25 cellular contexts compared by ENCODE assay signal in the genomic region with DNA sequence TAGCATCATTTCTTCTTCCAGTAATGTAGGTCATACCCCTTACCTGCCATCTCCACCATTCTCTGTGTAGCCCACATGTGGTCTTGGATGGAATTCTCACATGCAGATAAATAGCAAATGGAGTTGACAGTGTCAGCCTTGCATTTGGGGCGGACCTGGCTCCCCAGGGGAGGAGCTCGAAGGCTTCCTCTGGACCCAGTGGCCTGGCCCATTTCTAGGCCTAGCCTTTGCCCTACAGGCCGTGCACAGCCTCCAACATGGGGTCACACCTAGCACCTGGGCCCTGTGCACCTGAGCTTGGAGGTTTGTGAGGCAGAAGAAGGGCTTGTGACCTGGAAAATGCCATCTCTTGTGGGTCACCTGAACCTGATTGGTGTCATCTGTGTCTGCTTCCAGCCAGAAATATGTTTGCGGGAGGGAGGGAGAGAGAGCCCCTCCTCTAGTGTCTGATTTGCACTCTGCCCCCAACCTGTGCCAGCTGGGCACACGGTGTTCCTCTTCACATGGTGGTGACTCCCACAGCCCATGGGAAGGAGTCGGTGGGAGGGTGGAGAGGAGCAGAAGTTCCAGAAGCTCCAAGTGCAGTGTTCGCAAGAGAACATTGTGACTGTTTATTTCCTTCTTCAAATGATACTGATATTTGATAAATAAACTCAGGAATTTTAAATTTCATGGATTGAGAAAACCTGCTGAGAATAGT. TPM values are rescaled to one million over a fixed set of nuclear protein-coding genes. Genes with fewer than 3 reads are reported as not detected.
DNase-seq lines count a peak whose midpoint lies in the region; ATAC-seq and TF ChIP-seq lines count a peak whose summit lies in the region.
"Had no signal": no experiment of that assay in that cellular context is flagged by ENCODE, and none has a peak within 500 bp of the region (broad histone marks: within the 10 kb centered on the region; RNA-seq: fewer than 3 reads in every experiment).

No MANE protein-coding gene starts in this region.

- intact Hi-C loops in right cardiac atrium (cut with DNase I): no loop called here

- H3K4me3 ChIP-seq in endodermal cell (ENCODE audit: low read length) (no peak overlapping the region), osteoblast (ENCODE audit: insufficient read depth, low read length) (no peak overlapping the region), right cardiac atrium (ENCODE audit: low read length) (no peak overlapping the region)
- H3K4me3 ChIP-seq: GM12878 had no signal

- peaks cover 5% of the 10 kb centered on the region for H3K4me1 ChIP-seq in endodermal cell (ENCODE audit: control insufficient read depth, insufficient read depth, low read length)
- H3K4me1 ChIP-seq in osteoblast (ENCODE audit: insufficient read depth, low read length): no peaks in the 10 kb centered on the region
- peaks cover 9% of the 10 kb centered on the region for H3K4me1 ChIP-seq in right cardiac atrium (ENCODE audit: control insufficient read depth, insufficient read depth, low read length)

- H3K4me2 ChIP-seq in osteoblast (ENCODE audit: insufficient read depth, low read length): no peak overlapping the region

- no peak overlapping the region for H3K4me3 Mint-ChIP-seq in endodermal cell
- H3K4me3 Mint-ChIP-seq: CD14-positive monocyte; CD8-positive, alpha-beta memory T cell had no signal

- peaks cover 9% of the 10 kb centered on the region for H3K36me3 ChIP-seq in endodermal cell (ENCODE audit: control insufficient read depth, insufficient read depth, low read length)
- peaks cover 75% of the 10 kb centered on the region for H3K36me3 ChIP-seq in osteoblast (ENCODE audit: insufficient read depth, low read length)

- H3K9me3 ChIP-seq in endodermal cell (ENCODE audit: control insufficient read depth, low read length): no peaks in the 10 kb centered on the region
- no peaks in the 10 kb centered on the region for H3K9me3 ChIP-seq in osteoblast (ENCODE audit: low read depth, low read length)
- H3K9me3 ChIP-seq in right cardiac atrium (ENCODE audit: control insufficient read depth, low read length): no peaks in the 10 kb centered on the region

- H3K36me3 Mint-ChIP-seq in endodermal cell (ENCODE audit: low read depth): peaks cover 3% of the 10 kb centered on the region
- H3K36me3 Mint-ChIP-seq: CD8-positive, alpha-beta memory T cell had no signal

- WGBS in endodermal cell (ENCODE audit: insufficient coverage in 1 of 2, insufficient read length in 1 of 2), 2 experiments: 89 to 97% methylated on average over 6 to 7 of the region's 7 CpGs
- 91% methylated on average over 7 of the region's 7 CpGs for WGBS in right cardiac atrium

- no peak overlapping the region for H3K27ac Mint-ChIP-seq in endodermal cell
- H3K27ac Mint-ChIP-seq: CD14-positive monocyte; CD8-positive, alpha-beta memory T cell had no signal

- TF ChIP-seq CTCF in endodermal cell (conservative IDR thresholded peaks at IDR 0.05): no peak
- no peak for TF ChIP-seq CTCF in osteoblast (IDR thresholded peaks at IDR 0.05; ENCODE audit: extremely low read depth, low read depth, low read length)

- H3K4me1 Mint-ChIP-seq in endodermal cell: peaks cover 17% of the 10 kb centered on the region
- H3K4me1 Mint-ChIP-seq: CD14-positive monocyte; CD8-positive, alpha-beta memory T cell had no signal

- no peaks in the 10 kb centered on the region for H4K20me1 ChIP-seq in osteoblast (ENCODE audit: insufficient read depth, low read length)

- no peaks in the 10 kb centered on the region for H3K79me2 ChIP-seq in osteoblast (ENCODE audit: insufficient read depth, low read length)

- H2AFZ ChIP-seq in osteoblast (ENCODE audit: low read length): no peak overlapping the region

- H3K27ac ChIP-seq in angular gyrus (ENCODE audit: low read depth, low read length) (peak overlapping the region; percentile 68), endodermal cell (ENCODE audit: low read depth, low read length) (no peak overlapping the region), osteoblast (ENCODE audit: low read depth, low read length) (no peak overlapping the region), right cardiac atrium (ENCODE audit: low read length) (no peak overlapping the region)

- no peaks in the 10 kb centered on the region for H3K27me3 Mint-ChIP-seq in endodermal cell (ENCODE audit: insufficient read depth)

- no peak for ATAC-seq in right cardiac atrium
- ATAC-seq: GM12878 had no signal

- no peaks in the 10 kb centered on the region for H3K9me3 Mint-ChIP-seq in endodermal cell
- H3K9me3 Mint-ChIP-seq: CD8-positive, alpha-beta memory T cell had no signal

- DNase-seq in endodermal cell (peak; percentile 58), osteoblast (ENCODE audit: insufficient read length, low spot score, missing footprints) (peak; percentile 22), right cardiac atrium (no peak)
- no peak for DNase-seq in activated CD8-positive, alpha-beta memory T cell treated with anti-CD3 and anti-CD28 coated beads, Interleukin-2, amount 50 U/mL, for 4 hours
- DNase-seq in activated naive CD4-positive, alpha-beta T cell treated with Interleukin-2 at 50 U/mL for 16 hours: no peak
- DNase-seq in stimulated activated CD4-positive, alpha-beta T cell treated with anti-CD3 and anti-CD28 coated beads, Interleukin-4, amount 100 ng/mL, for 4 hours: no peak
- DNase-seq: CD8-positive, alpha-beta memory T cell; DMS 273 treated with DMSO at 0.1 percent for 48 hours; DMS79; EL; GDM1; HCEC 1CT; IMR-90; KG1; NCI-H1092; NCI-H1417 treated with DMSO at 0.1 percent for 48 hours; NCI-H1694 treated with DMSO at 0.1 percent for 48 hours; NCI-H2081; NCI-H2227 treated with DMSO at 0.1 percent for 48 hours; NCI-H526 treated with DMSO at 0.1 percent for 48 hours; RPMI8226; SHP77 had no signal

- H3K9ac ChIP-seq in endodermal cell (ENCODE audit: extremely low read depth, low read length, poor library complexity, severe bottlenecking): no peak overlapping the region

- H3K27me3 ChIP-seq in endodermal cell (ENCODE audit: control insufficient read depth, insufficient read depth, low read length, poor library complexity, severe bottlenecking): no peaks in the 10 kb centered on the region
- no peaks in the 10 kb centered on the region for H3K27me3 ChIP-seq in osteoblast (ENCODE audit: insufficient read depth, low read length)
- H3K27me3 ChIP-seq in right cardiac atrium (ENCODE audit: control insufficient read depth, insufficient read depth): no peaks in the 10 kb centered on the region

RNA-seq across cellular contexts. Expression of gene ITGB1BP1, which starts 33.0 kb away (rescaled TPM):
- total RNA-seq in endodermal cell (10 to 100 TPM; 34.9 to 58.9 TPM), osteoblast (30.8 and 32.4 TPM in 2 replicates), right cardiac atrium (100 to 1,000 TPM in 1 of 4 donors, 10 to 100 TPM in 3; 80.5 to 137 (median 84.2) TPM)
- 42.8 TPM for polyA plus RNA-seq in endodermal cell (2013, experiment 1 of 2)
- polyA plus RNA-seq in endodermal cell (2013, experiment 2 of 2): 47.2 TPM
- polyA plus RNA-seq in right cardiac atrium: 126 TPM

RNA-seq across cellular contexts. Expression of gene CPSF3, which starts 33.2 kb away (rescaled TPM):
- total RNA-seq in endodermal cell (10 to 100 TPM; 75.0 to 85.2 TPM), osteoblast (34.5 and 38.4 TPM in 2 replicates), right cardiac atrium (10 to 100 TPM; 14.1 to 19.7 (median 16.1) TPM)
- polyA plus RNA-seq in endodermal cell (2013, experiment 1 of 2): 95.0 TPM
- polyA plus RNA-seq in endodermal cell (2013, experiment 2 of 2): 83.4 TPM
- 13.1 TPM for polyA plus RNA-seq in right cardiac atrium

Comparison
In these comparisons a context has a peak if more than half of its experiments do, and no peak if none do; other contexts are left out.
1. DNase-seq: peak in endodermal cell (single experiment) and osteoblast (single experiment); none in activated CD8-positive, alpha-beta memory T cell treated with anti-CD3 and anti-CD28 coated beads, Interleukin-2, amount 50 U/mL, for 4 hours (single experiment), activated naive CD4-positive, alpha-beta T cell treated with Interleukin-2 at 50 U/mL for 16 hours (single experiment), right cardiac atrium (0 of 3) and stimulated activated CD4-positive, alpha-beta T cell treated with anti-CD3 and anti-CD28 coated beads, Interleukin-4, amount 100 ng/mL, for 4 hours (0 of 2).